1 cellular context compared by ENCODE assay signal in genomic region chr20:63980806-63981728, GRCh38.
A peak's percentile ranks its signal among the peaks of the same experiment; 100 is the strongest.
TF ChIP-seq lines count a peak whose summit lies in the region.

Gene PRPF6, plus strand, starts transcription at chr20:63981132. Its CDS starts 114 bp downstream, at chr20:63981246.

TF ChIP-seq in GM12878, 131 proteins besides CTCF, POLR2A, EP300 and RAD21 (continued from another document):
- TF ChIP-seq NR2C1 (IDR thresholded peaks at IDR 0.05), result peak; percentile 99
- peak; percentile 96 for TF ChIP-seq MAX (IDR thresholded peaks at IDR 0.05; ENCODE audit: low read depth, low read length)
- peak; percentile 67 for TF ChIP-seq SP1 (IDR thresholded peaks at IDR 0.05; ENCODE audit: low read depth, low read length)
- TF ChIP-seq RBBP5 (conservative IDR thresholded peaks at IDR 0.05), result no peak
- TF ChIP-seq DPF2 (IDR thresholded peaks at IDR 0.05), result peak; percentile 45; the same call in 1 of the 2 replicates
- peak; percentile 9 to 66; a peak in 1 of 4 replicates for TF ChIP-seq SRF (IDR thresholded peaks at IDR 0.05; ENCODE audit: low read depth in 2 of 2, low read length in 2 of 2)
- peak; percentile 45; the same call in 1 of the 2 replicates for TF ChIP-seq POLR2AphosphoS5 (IDR thresholded peaks at IDR 0.05; ENCODE audit: low read length)
